Comparison of ENCODE assay signal across 22 cellular contexts in the genomic region with DNA sequence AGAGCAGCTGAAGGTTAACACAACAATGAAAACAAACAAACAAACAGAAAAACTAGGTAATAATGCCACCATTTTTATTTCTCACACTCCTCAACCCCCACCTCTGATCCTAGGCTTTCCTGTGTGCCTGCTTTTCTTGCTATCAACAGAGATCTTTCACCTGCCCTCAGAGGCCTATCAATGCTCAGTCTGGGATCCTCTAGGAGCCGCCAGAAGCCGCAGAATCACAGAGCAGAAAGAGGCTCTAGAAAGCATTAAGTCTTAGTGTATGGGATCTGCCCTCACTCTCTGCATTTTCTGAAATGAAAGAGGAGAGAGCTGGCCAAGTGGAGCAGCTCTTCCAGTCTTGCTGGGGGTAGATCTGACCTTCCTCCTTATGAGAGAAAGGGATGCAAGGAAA.
DNase-seq lines count a peak whose midpoint lies in the region; ATAC-seq and TF ChIP-seq lines count a peak whose summit lies in the region.
"Had no signal": no experiment of that assay in that cellular context is flagged by ENCODE, and none has a peak within 500 bp of the region (broad histone marks: within the 10 kb centered on the region; RNA-seq: fewer than 3 reads in every experiment).

No MANE protein-coding gene starts in this region.

- H3K9me3 ChIP-seq in Caco-2 (no peaks in the 10 kb centered on the region), SU-DHL-6 (ENCODE audit: insufficient read depth, low read length) (no peaks in the 10 kb centered on the region), OCI-LY7 (ENCODE audit: low read length) (no peaks in the 10 kb centered on the region)
- H3K9me3 ChIP-seq: upper lobe of left lung had no signal

- CTCF ChIA-PET in Caco-2 (lab: Charles Lee) = no interaction called here
- CTCF ChIA-PET in OCI-LY7 (lab: Charles Lee; ENCODE audit: unreplicated experiment) = no interaction called here

- H3K27me3 ChIP-seq in Caco-2 (replicated peaks; ENCODE audit: control insufficient read depth, insufficient read depth, low read length) (no peaks in the 10 kb centered on the region), SU-DHL-6 (ENCODE audit: low read length) (no peaks in the 10 kb centered on the region)
- H3K27me3 ChIP-seq: brain microvascular endothelial cell, upper lobe of left lung had no signal

- no peaks in the 10 kb centered on the region for H3F3A ChIP-seq in SU-DHL-6 (ENCODE audit: insufficient read depth)

- no peaks in the 10 kb centered on the region for H3K9me2 ChIP-seq in SU-DHL-6 (replicated peaks; ENCODE audit: insufficient read depth, low read length)
- H3K9me2 ChIP-seq in OCI-LY7 (ENCODE audit: insufficient read depth, low read length) = no peaks in the 10 kb centered on the region

- no peaks in the 10 kb centered on the region for H4K20me1 ChIP-seq in SU-DHL-6 (ENCODE audit: low read depth, low read length)
- H4K20me1 ChIP-seq in OCI-LY7 (ENCODE audit: insufficient read depth, low read length) = no peaks in the 10 kb centered on the region

- DNase-seq in Caco-2 (peak; percentile 5 to 36), iPS-NIHi7 (ENCODE audit: extremely low spot score) (peak; percentile 29), OCI-LY7 (ENCODE audit: low spot score) (no peak), NCI-H1417 treated with DMSO at 0.1 percent for 48 hours (lab: John Stamatoyannopoulos, UW) (no peak)
- DNase-seq: activated CD4-positive, alpha-beta T cell treated with anti-CD3 and anti-CD28 coated beads for 36 hours; activated CD8-positive, alpha-beta memory T cell treated with anti-CD3 and anti-CD28 coated beads, Interleukin-2, amount 10 ng/mL, durations not matched to agents 7 days and 5 days; activated naive CD8-positive, alpha-beta T cell treated with anti-CD3 and anti-CD28 coated beads, Interleukin-2, amount 50 U/mL, for 24 hours; brain microvascular endothelial cell; foreskin melanocyte; left ventricle myocardium superior; NCI-H1436; OCI-M1; stimulated activated CD4-positive, alpha-beta T cell treated with anti-CD3 and anti-CD28 coated beads, Interleukin-2, amount 100 ng/mL, for 24 hours; stimulated activated naive CD8-positive, alpha-beta T cell treated with anti-CD3 and anti-CD28 coated beads, Interleukin-15, amount 100 ng/mL, for 72 hours; T-helper 9 cell; upper lobe of left lung had no signal

- no peak overlapping the region for H3K27ac Mint-ChIP-seq in Caco-2 (ENCODE audit: unreplicated experiment)
- H3K27ac Mint-ChIP-seq: activated CD4-positive, alpha-beta T cell treated with anti-CD3 and anti-CD28 coated beads for 36 hours; activated CD8-positive, alpha-beta memory T cell treated with anti-CD3 and anti-CD28 coated beads, Interleukin-2, amount 10 ng/mL, durations not matched to agents 7 days and 5 days; activated naive CD8-positive, alpha-beta T cell treated with anti-CD3 and anti-CD28 coated beads, Interleukin-2, amount 50 U/mL, for 24 hours; dendritic cell treated with granulocyte-macrophage colony-stimulating factor and Interleukin-4, amounts not matched to agents 40 ng/mL and 50 ng/mL, for 4 days; stimulated activated naive CD8-positive, alpha-beta T cell treated with anti-CD3 and anti-CD28 coated beads, Interleukin-15, amount 100 ng/mL, for 72 hours had no signal

- H3K27me3 Mint-ChIP-seq in Caco-2 (ENCODE audit: insufficient read depth, unreplicated experiment) = peaks cover 15% of the 10 kb centered on the region
- H3K27me3 Mint-ChIP-seq: activated CD4-positive, alpha-beta T cell treated with anti-CD3 and anti-CD28 coated beads for 36 hours; activated CD8-positive, alpha-beta memory T cell treated with anti-CD3 and anti-CD28 coated beads, Interleukin-2, amount 10 ng/mL, durations not matched to agents 7 days and 5 days had no signal

- H3K4me2 ChIP-seq in SU-DHL-6 (ENCODE audit: low read depth, low read length, poor library complexity, severe bottlenecking) (peak overlapping the region; percentile 46), OCI-LY7 (ENCODE audit: low read length) (no peak overlapping the region)

- H2AFZ ChIP-seq in SU-DHL-6 (ENCODE audit: low read depth, low read length, severe bottlenecking) = no peak overlapping the region
- H2AFZ ChIP-seq in OCI-LY7 (ENCODE audit: low read length) = no peak overlapping the region

- H3K4me3 ChIP-seq in Caco-2 (ENCODE audit: low read depth, low read length) (no peak overlapping the region), SU-DHL-6 (ENCODE audit: insufficient read depth, low read length, poor library complexity, severe bottlenecking) (no peak overlapping the region), OCI-LY7 (ENCODE audit: low read depth, low read length, poor library complexity, severe bottlenecking) (no peak overlapping the region)
- H3K4me3 ChIP-seq: upper lobe of left lung had no signal

- no peak overlapping the region for H3K4me3 Mint-ChIP-seq in Caco-2 (ENCODE audit: unreplicated experiment)
- H3K4me3 Mint-ChIP-seq: activated CD4-positive, alpha-beta T cell treated with anti-CD3 and anti-CD28 coated beads for 36 hours; activated CD8-positive, alpha-beta memory T cell treated with anti-CD3 and anti-CD28 coated beads, Interleukin-2, amount 10 ng/mL, durations not matched to agents 7 days and 5 days; activated naive CD8-positive, alpha-beta T cell treated with anti-CD3 and anti-CD28 coated beads, Interleukin-2, amount 50 U/mL, for 24 hours; dendritic cell treated with granulocyte-macrophage colony-stimulating factor and Interleukin-4, amounts not matched to agents 40 ng/mL and 50 ng/mL, for 4 days; stimulated activated naive CD8-positive, alpha-beta T cell treated with anti-CD3 and anti-CD28 coated beads, Interleukin-15, amount 100 ng/mL, for 72 hours had no signal

- peaks cover 6% of the 10 kb centered on the region for H3K4me1 Mint-ChIP-seq in Caco-2 (ENCODE audit: low read depth, unreplicated experiment)
- H3K4me1 Mint-ChIP-seq: activated CD4-positive, alpha-beta T cell treated with anti-CD3 and anti-CD28 coated beads for 36 hours; activated CD8-positive, alpha-beta memory T cell treated with anti-CD3 and anti-CD28 coated beads, Interleukin-2, amount 10 ng/mL, durations not matched to agents 7 days and 5 days; activated naive CD8-positive, alpha-beta T cell treated with anti-CD3 and anti-CD28 coated beads, Interleukin-2, amount 50 U/mL, for 24 hours; stimulated activated naive CD8-positive, alpha-beta T cell treated with anti-CD3 and anti-CD28 coated beads, Interleukin-15, amount 100 ng/mL, for 72 hours had no signal

- H3K36me3 ChIP-seq in Caco-2 (ENCODE audit: control insufficient read depth, insufficient read depth, low read length) (no peaks in the 10 kb centered on the region), SU-DHL-6 (ENCODE audit: low read length) (no peaks in the 10 kb centered on the region), OCI-LY7 (ENCODE audit: insufficient read depth, low read length) (no peaks in the 10 kb centered on the region)
- H3K36me3 ChIP-seq: brain microvascular endothelial cell, upper lobe of left lung had no signal

- peaks cover 7% of the 10 kb centered on the region for H3K9me3 Mint-ChIP-seq in Caco-2 (ENCODE audit: unreplicated experiment)
- H3K9me3 Mint-ChIP-seq: activated naive CD8-positive, alpha-beta T cell treated with anti-CD3 and anti-CD28 coated beads, Interleukin-2, amount 50 U/mL, for 24 hours; dendritic cell treated with granulocyte-macrophage colony-stimulating factor and Interleukin-4, amounts not matched to agents 40 ng/mL and 50 ng/mL, for 4 days had no signal

- H3K36me3 Mint-ChIP-seq in Caco-2 (ENCODE audit: insufficient read depth, unreplicated experiment) = no peaks in the 10 kb centered on the region
- H3K36me3 Mint-ChIP-seq: activated CD8-positive, alpha-beta memory T cell treated with anti-CD3 and anti-CD28 coated beads, Interleukin-2, amount 10 ng/mL, durations not matched to agents 7 days and 5 days had no signal

- H3K27ac ChIP-seq in SU-DHL-6 (ENCODE audit: low read depth, low read length) (peak overlapping the region; percentile 76; the same call in 1 of the 2 replicates), OCI-LY7 (ENCODE audit: low read depth, low read length, poor library complexity, severe bottlenecking) (no peak overlapping the region)
- H3K27ac ChIP-seq: brain microvascular endothelial cell, epithelial cell of prostate, upper lobe of left lung had no signal

- ATAC-seq in HG02623 (IDR thresholded peaks at IDR 0.05; ENCODE audit: unreplicated experiment) (no peak), GM18907 (IDR thresholded peaks at IDR 0.05; ENCODE audit: unreplicated experiment) (no peak)
- ATAC-seq: activated CD4-positive, alpha-beta T cell treated with anti-CD3 and anti-CD28 coated beads for 36 hours; activated CD8-positive, alpha-beta memory T cell treated with anti-CD3 and anti-CD28 coated beads, Interleukin-2, amount 10 ng/mL, durations not matched to agents 7 days and 5 days; activated naive CD8-positive, alpha-beta T cell treated with anti-CD3 and anti-CD28 coated beads, Interleukin-2, amount 50 U/mL, for 24 hours; left ventricle myocardium superior; stimulated activated naive CD8-positive, alpha-beta T cell treated with anti-CD3 and anti-CD28 coated beads, Interleukin-15, amount 100 ng/mL, for 72 hours had no signal

- no peak for TF ChIP-seq CTCF in Caco-2 (IDR thresholded peaks at IDR 0.05; ENCODE audit: insufficient read depth in 1 of 2, low read depth in 1 of 2, low read length in 1 of 2, severe bottlenecking in 1 of 2, unreplicated experiment in 1 of 2)
- peak; percentile 38; the same call in 1 of the 2 replicates for TF ChIP-seq CTCF in LNCAP (IDR thresholded peaks at IDR 0.05)
- no peak for TF ChIP-seq CTCF in SU-DHL-6 (IDR thresholded peaks at IDR 0.05; ENCODE audit: insufficient read depth, low read length, poor library complexity, severe bottlenecking)
- TF ChIP-seq CTCF in OCI-LY7 (conservative IDR thresholded peaks at IDR 0.05; ENCODE audit: low read length) = no peak

- intact Hi-C loops in Caco-2 (cut with micrococcal nuclease; ENCODE audit: unreplicated experiment) (loop anchor here (1.0 kb wide), 1 partner anchor 245 kb away; no protein-coding TSS in a partner anchor), OCI-LY7 (cut with micrococcal nuclease; ENCODE audit: unreplicated experiment) (loop anchor here (10.0 kb wide), 2 partner anchors 152 to 242 kb away; no protein-coding TSS in a partner anchor)

- POLR2A ChIA-PET in Caco-2 (lab: Charles Lee) = no interaction called here
- POLR2A ChIA-PET in OCI-LY7 (lab: Charles Lee) = no interaction called here

- H3K79me2 ChIP-seq in SU-DHL-6 (ENCODE audit: insufficient read depth, low read length) = no peaks in the 10 kb centered on the region
- no peaks in the 10 kb centered on the region for H3K79me2 ChIP-seq in OCI-LY7 (ENCODE audit: insufficient read depth, low read depth, low read length)

- BruUV-seq in Caco-2 (replicated peaks; lab: Mats Ljungman, UMichigan) = no TSS peak
- BruUV-seq in OCI-LY7 (replicated peaks; lab: Mats Ljungman, UMichigan) = no TSS peak

- H3K4me1 ChIP-seq in Caco-2 (no peaks in the 10 kb centered on the region), OCI-LY7 (ENCODE audit: insufficient read depth, low read length, poor library complexity, severe bottlenecking) (no peaks in the 10 kb centered on the region)
- H3K4me1 ChIP-seq: upper lobe of left lung had no signal

- H3K9ac ChIP-seq in SU-DHL-6 (ENCODE audit: low read length) = no peak overlapping the region

Comparison
In these comparisons a context has a peak if more than half of its experiments do, and no peak if none do; other contexts are left out.
1. DNase-seq: peak in Caco-2 (2 of 2) and iPS-NIHi7 (single experiment); none in OCI-LY7 (single experiment) and NCI-H1417 treated with DMSO at 0.1 percent for 48 hours (single experiment).